ENCODE assay signal across 20 cellular contexts in the genomic region with DNA sequence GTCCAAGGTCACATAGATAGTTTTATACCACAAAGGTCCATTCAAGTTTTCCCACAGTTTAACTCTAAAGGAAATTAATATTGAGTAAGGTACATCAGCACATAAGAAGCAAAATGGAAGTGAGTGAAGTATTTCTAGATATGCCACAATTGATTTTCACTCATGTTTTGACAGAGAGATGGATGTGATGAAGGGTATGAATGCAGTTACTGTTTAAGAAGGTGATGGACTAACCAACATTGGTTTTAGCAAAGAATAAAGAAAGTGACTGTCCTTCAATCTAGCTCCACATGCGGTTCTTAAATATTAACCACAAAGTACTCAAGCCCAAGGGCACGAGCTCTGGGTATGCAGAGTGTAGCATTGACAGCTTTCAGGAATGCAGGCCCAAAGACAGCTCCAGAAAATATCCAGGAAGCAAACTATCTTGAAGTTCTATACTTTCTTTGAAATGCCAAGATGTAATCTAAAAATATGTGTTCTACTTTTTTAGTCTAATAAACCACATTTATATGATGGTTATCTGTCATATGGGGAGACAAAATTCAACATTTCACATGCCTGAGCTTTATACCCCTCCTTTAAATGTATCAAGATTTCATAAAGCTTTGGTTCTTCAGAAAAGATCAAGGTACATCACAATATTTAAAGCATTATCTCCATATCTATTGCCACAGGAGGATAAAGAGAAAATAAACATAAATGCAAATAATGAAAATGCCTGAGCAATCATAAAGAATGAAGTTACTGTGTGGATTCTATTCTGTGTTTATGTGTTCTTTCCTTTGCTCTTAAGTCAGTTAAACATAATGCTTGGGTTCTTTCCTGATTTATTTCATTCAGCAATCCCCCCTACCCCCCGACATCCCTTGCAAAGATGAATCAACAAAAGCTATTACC. TPM values are rescaled to one million over a fixed set of nuclear protein-coding genes. Genes with fewer than 3 reads are reported as not detected.
"Had no signal": no experiment of that assay in that cellular context is flagged by ENCODE, and none has a peak within 500 bp of the region (broad histone marks: within the 10 kb centered on the region; RNA-seq: fewer than 3 reads in every experiment).

No MANE protein-coding gene starts in this region.

- ATAC-seq: esophagus mucosa had no signal

- DNase-seq: activated CD4-positive, alpha-beta T cell treated with anti-CD3 and anti-CD28 coated beads, Interleukin-2, amount 10 ng/mL, durations not matched to agents 7 days and 5 days; activated CD4-positive, CD25-positive, alpha-beta regulatory T cell; activated CD8-positive, alpha-beta memory T cell treated with anti-CD3 and anti-CD28 coated beads for 24 hours; activated naive CD8-positive, alpha-beta T cell treated with anti-CD3 and anti-CD28 coated beads for 36 hours; amygdala; brain microvascular endothelial cell; hypothalamus; naive B cell; ovary; stimulated activated CD4-positive, alpha-beta T cell treated with anti-CD3 and anti-CD28 coated beads, Interleukin-4, amount 100 ng/mL, for 4 hours; upper lobe of left lung had no signal

- H3K4me1 Mint-ChIP-seq: activated CD4-positive, alpha-beta T cell treated with anti-CD3 and anti-CD28 coated beads, Interleukin-2, amount 10 ng/mL, durations not matched to agents 7 days and 5 days; activated naive CD8-positive, alpha-beta T cell treated with anti-CD3 and anti-CD28 coated beads for 36 hours; central memory CD8-positive, alpha-beta T cell; naive B cell had no signal

- H3K27ac Mint-ChIP-seq: activated CD4-positive, alpha-beta T cell treated with anti-CD3 and anti-CD28 coated beads, Interleukin-2, amount 10 ng/mL, durations not matched to agents 7 days and 5 days; activated naive CD8-positive, alpha-beta T cell treated with anti-CD3 and anti-CD28 coated beads for 36 hours; neural progenitor cell; stimulated activated naive CD8-positive, alpha-beta T cell treated with anti-CD3 and anti-CD28 coated beads, Interleukin-15, Interleukin-2, amounts not matched to agents 100 ng/mL and 50 ng/mL, for 24 hours; T-helper 2 cell treated with Interferon-gamma antibody and Interleukin-4, amounts not matched to agents 5 μg/mL and 100 μg/mL, for 36 hours had no signal

- H3K36me3 Mint-ChIP-seq: activated naive CD8-positive, alpha-beta T cell treated with anti-CD3 and anti-CD28 coated beads for 36 hours; neural progenitor cell had no signal

- H3K9me3 Mint-ChIP-seq: activated CD4-positive, alpha-beta T cell treated with anti-CD3 and anti-CD28 coated beads, Interleukin-2, amount 10 ng/mL, durations not matched to agents 7 days and 5 days; central memory CD8-positive, alpha-beta T cell; neural progenitor cell; stimulated activated naive CD8-positive, alpha-beta T cell treated with anti-CD3 and anti-CD28 coated beads, Interleukin-15, Interleukin-2, amounts not matched to agents 100 ng/mL and 50 ng/mL, for 24 hours; T-helper 2 cell treated with Interferon-gamma antibody and Interleukin-4, amounts not matched to agents 5 μg/mL and 100 μg/mL, for 36 hours had no signal

- H3K4me3 Mint-ChIP-seq: activated CD4-positive, alpha-beta T cell treated with anti-CD3 and anti-CD28 coated beads, Interleukin-2, amount 10 ng/mL, durations not matched to agents 7 days and 5 days; activated naive CD8-positive, alpha-beta T cell treated with anti-CD3 and anti-CD28 coated beads for 36 hours; central memory CD8-positive, alpha-beta T cell; naive B cell; neural progenitor cell; stimulated activated naive CD8-positive, alpha-beta T cell treated with anti-CD3 and anti-CD28 coated beads, Interleukin-15, Interleukin-2, amounts not matched to agents 100 ng/mL and 50 ng/mL, for 24 hours; T-helper 2 cell treated with Interferon-gamma antibody and Interleukin-4, amounts not matched to agents 5 μg/mL and 100 μg/mL, for 36 hours had no signal

RNA-seq across cellular contexts. Expression of gene SCN1A, which starts 6.7 kb away (rescaled TPM):
- total RNA-seq: activated CD4-positive, alpha-beta T cell treated with anti-CD3 and anti-CD28 coated beads, Interleukin-2, amount 10 ng/mL, durations not matched to agents 7 days and 5 days; activated naive CD8-positive, alpha-beta T cell treated with anti-CD3 and anti-CD28 coated beads for 36 hours; esophagus mucosa; glomerular endothelial cell; kidney epithelial cell; lung microvascular endothelial cell; suprapubic skin had no signal
